Comparison of ENCODE assay signal across 1 cellular context in genomic region chrX:107935200-107935599, GRCh38.
TF ChIP-seq lines count a peak whose summit lies in the region.

No MANE protein-coding gene starts in this region.

TF ChIP-seq in HEK293, 187 proteins besides CTCF, POLR2A, EP300 and RAD21 (continued from another document):
- TF ChIP-seq SETDB1 (IDR thresholded peaks at IDR 0.05; ENCODE audit: insufficient read length, low read length) (no peak), ZNF501 (tag by site-specific recombination; IDR thresholded peaks at IDR 0.05) (no peak)
